13 cellular contexts compared by ENCODE assay signal in the genomic region with DNA sequence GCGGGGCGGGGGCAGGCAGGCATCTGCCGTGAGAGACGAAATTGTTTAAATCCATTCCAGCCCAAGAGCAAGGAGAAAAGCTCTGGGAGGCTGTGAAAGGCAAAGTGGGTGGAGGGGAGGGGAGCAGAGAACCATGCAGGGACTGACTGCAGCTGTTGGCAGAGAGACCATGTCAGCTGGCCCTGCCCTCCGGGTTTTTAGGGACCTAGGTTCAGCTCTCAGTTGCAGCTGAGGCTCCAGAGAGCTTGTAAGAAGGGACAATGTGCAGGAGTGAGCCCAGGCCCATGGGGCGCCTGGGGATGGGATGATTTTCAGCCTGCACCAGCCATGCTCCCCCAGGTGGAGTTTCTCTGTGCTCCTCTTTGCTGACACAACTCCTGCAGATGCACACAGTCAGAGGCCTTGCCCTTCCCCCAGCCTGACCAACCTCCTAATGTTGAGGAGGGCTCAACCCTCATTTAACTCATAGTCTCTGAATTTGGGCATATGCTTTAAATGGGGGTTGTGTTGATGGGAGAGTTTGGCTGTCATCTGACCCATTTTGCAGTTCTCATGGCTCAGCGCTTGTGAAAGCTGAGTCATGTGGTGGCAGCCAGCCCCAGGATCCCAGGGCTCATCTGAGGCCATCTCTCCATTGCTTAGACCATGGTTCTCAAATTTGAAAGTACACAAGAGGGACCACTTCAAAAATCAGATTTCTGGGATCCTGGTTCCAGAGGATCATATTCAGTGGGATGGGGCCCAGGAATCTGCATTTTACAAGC.
DNase-seq lines count a peak whose midpoint lies in the region; ATAC-seq and TF ChIP-seq lines count a peak whose summit lies in the region.
"Had no signal": no experiment of that assay in that cellular context is flagged by ENCODE, and none has a peak within 500 bp of the region (broad histone marks: within the 10 kb centered on the region; RNA-seq: fewer than 3 reads in every experiment).

No MANE protein-coding gene starts in this region.

- H2AK5ac ChIP-seq in H9 (ENCODE audit: insufficient read length, low read length): no peak overlapping the region

- H3K27me3 ChIP-seq in H9 (ENCODE audit: insufficient read depth, low read length) (no peaks in the 10 kb centered on the region), adipocyte (replicated peaks; ENCODE audit: control insufficient read depth, insufficient read depth, low read length) (peaks cover 9% of the 10 kb centered on the region)
- H3K27me3 ChIP-seq: stomach had no signal

- H3K79me2 ChIP-seq in H9 (ENCODE audit: insufficient read depth, low read length): no peaks in the 10 kb centered on the region

- TF ChIP-seq CTCF in H9 (conservative IDR thresholded peaks at IDR 0.05): no peak

- no peak overlapping the region for H3T11ph ChIP-seq in H9 (ENCODE audit: low read length)

- H2BK12ac ChIP-seq in H9 (ENCODE audit: insufficient read length, low read depth, low read length): no peak overlapping the region

- no peak overlapping the region for H3K18ac ChIP-seq in H9 (ENCODE audit: insufficient read length, low read depth, low read length)

- no peak overlapping the region for H3K4ac ChIP-seq in H9 (ENCODE audit: low read depth, low read length)

- peak overlapping the region in 2 of 3 experiments; percentile 72 to 77; a peak in 3 of 7 replicates for H3K27ac Mint-ChIP-seq in H9
- H3K27ac Mint-ChIP-seq: activated naive CD4-positive, alpha-beta T cell treated with anti-CD3 and anti-CD28 coated beads for 36 hours; naive B cell had no signal

- H3K36me3 ChIP-seq in adipocyte (ENCODE audit: control insufficient read depth, insufficient read depth, low read length, severe bottlenecking): no peaks in the 10 kb centered on the region
- H3K36me3 ChIP-seq: stomach had no signal

- H3K9me3 Mint-ChIP-seq in H9: no peaks in the 10 kb centered on the region
- H3K9me3 Mint-ChIP-seq: activated naive CD4-positive, alpha-beta T cell treated with anti-CD3 and anti-CD28 coated beads for 36 hours; naive B cell had no signal

- H3K27ac ChIP-seq in H9 (ENCODE audit: insufficient read length, low read depth, low read length): no peak overlapping the region

- H3K4me1 Mint-ChIP-seq in H9: peaks cover 17 to 24% of the 10 kb centered on the region in 2 experiments
- H3K4me1 Mint-ChIP-seq: naive B cell had no signal

- H2BK20ac ChIP-seq in H9 (ENCODE audit: low read depth, low read length, poor library complexity, severe bottlenecking): no peak overlapping the region

- no peak overlapping the region for H2BK5ac ChIP-seq in H9 (ENCODE audit: insufficient read length, low read length)

- H4K5ac ChIP-seq in H9 (ENCODE audit: insufficient read length, low read depth, low read length): no peak overlapping the region

- H2AFZ ChIP-seq in H9 (ENCODE audit: low read length): no peak overlapping the region

- ATAC-seq in left cardiac atrium (peak; percentile 54 to 60), HG02610 (IDR thresholded peaks at IDR 0.05; ENCODE audit: unreplicated experiment) (no peak)

- no peak overlapping the region for H3K23ac ChIP-seq in H9 (ENCODE audit: insufficient read length, low read depth, low read length)

- H3K9ac ChIP-seq in H9 (ENCODE audit: extremely low read depth, insufficient read length, low read length) (no peak overlapping the region), adipocyte (ENCODE audit: low read length) (peak overlapping the region; percentile 11)

- no peak overlapping the region for H2BK15ac ChIP-seq in H9 (ENCODE audit: low read depth, low read length)

- H3K9me3 ChIP-seq in H9 (ENCODE audit: control insufficient read depth, low read depth, low read length) (no peaks in the 10 kb centered on the region), adipocyte (ENCODE audit: control insufficient read depth, low read length) (no peaks in the 10 kb centered on the region)
- H3K9me3 ChIP-seq: stomach had no signal

- H3K4me3 Mint-ChIP-seq in H9: peak overlapping the region in 1 of 2 experiments; percentile 40; a peak in 2 of 5 replicates
- H3K4me3 Mint-ChIP-seq: activated naive CD4-positive, alpha-beta T cell treated with anti-CD3 and anti-CD28 coated beads for 36 hours; naive B cell had no signal

- no peak overlapping the region for H3K56ac ChIP-seq in H9 (ENCODE audit: insufficient read length, low read depth, low read length)

- H3K79me1 ChIP-seq in H9 (ENCODE audit: insufficient read depth, low read depth, low read length, poor library complexity, severe bottlenecking): no peaks in the 10 kb centered on the region

- H3K4me2 ChIP-seq in H9 (ENCODE audit: insufficient read depth, insufficient read length, low read length): no peak overlapping the region

- H4K20me1 ChIP-seq in H9 (ENCODE audit: control insufficient read depth, insufficient read depth, insufficient read length): no peaks in the 10 kb centered on the region

- H2BK120ac ChIP-seq in H9 (ENCODE audit: low read depth, low read length, poor library complexity, severe bottlenecking): no peak overlapping the region

- no peak overlapping the region for H4K8ac ChIP-seq in H9 (replicated peaks; ENCODE audit: insufficient read length, low read depth, low read length)

- no peak overlapping the region for H3K4me3 ChIP-seq in adipocyte (ENCODE audit: low read length)
- H3K4me3 ChIP-seq: stomach had no signal

- peaks cover 4% of the 10 kb centered on the region; the same call in 1 of the 2 replicates for H3K27me3 Mint-ChIP-seq in H9 (ENCODE audit: low read depth)

- DNase-seq in H9 (no peak), adipocyte (ENCODE audit: low read depth) (peak; percentile 41), left cardiac atrium (peak; percentile 58), stromal cell of bone marrow (ENCODE audit: low read depth) (peak; percentile 81), NCI-H187 treated with DMSO at 0.1 percent for 48 hours (lab: John Stamatoyannopoulos, UW) (no peak), UCSD-AML1 (lab: John Stamatoyannopoulos, UW; ENCODE audit: unreplicated experiment) (no peak)
- DNase-seq: activated CD4-positive, alpha-beta T cell treated with anti-CD3 and anti-CD28 coated beads, Interleukin-2, amount 50 U/mL, for 1 hour; activated naive CD4-positive, alpha-beta T cell treated with anti-CD3 and anti-CD28 coated beads for 36 hours; dermis blood vessel endothelial cell; naive B cell; stimulated activated CD4-positive, alpha-beta T cell treated with anti-CD3 and anti-CD28 coated beads, Interleukin-2, amount 100 ng/mL, for 24 hours; stomach had no signal

- H3K36me3 Mint-ChIP-seq in H9 (ENCODE audit: insufficient read depth in 1 of 3, low read depth in 3 of 3): no peaks in the 10 kb centered on the region
- H3K36me3 Mint-ChIP-seq: naive B cell had no signal

- H3K23me2 ChIP-seq in H9 (ENCODE audit: insufficient read length, low read depth, low read length, poor library complexity, severe bottlenecking): no peaks in the 10 kb centered on the region

- no CpG with 5 or more reads among the region's 7 CpGs for WGBS in H9 (ENCODE audit: extremely low coverage, insufficient read length, low lambda C conversion rate)

- H4K91ac ChIP-seq in H9 (ENCODE audit: insufficient read length, low read depth, low read length): no peak overlapping the region

- H3K14ac ChIP-seq in H9 (ENCODE audit: insufficient read depth, low read length): no peak overlapping the region

- H3K4me1 ChIP-seq in H9 (ENCODE audit: insufficient read depth, low read length): no peaks in the 10 kb centered on the region
- peaks cover 34% of the 10 kb centered on the region for H3K4me1 ChIP-seq in adipocyte (ENCODE audit: control insufficient read depth, insufficient read depth, low read length)

- intact Hi-C loops in left cardiac atrium (cut with DNase I): loop anchor here in 1 of 2 donors (10.0 kb wide), 1 partner anchor 54 kb away; no protein-coding TSS in a partner anchor

Comparison
In these comparisons a context has a peak if more than half of its experiments do, and no peak if none do; other contexts are left out.
1. DNase-seq: peak in adipocyte (single experiment), left cardiac atrium (single experiment) and stromal cell of bone marrow (single experiment); none in H9 (single experiment), NCI-H187 treated with DMSO at 0.1 percent for 48 hours (single experiment) and UCSD-AML1 (single experiment).